Comparison of ENCODE assay signal across 14 cellular contexts in the genomic region with DNA sequence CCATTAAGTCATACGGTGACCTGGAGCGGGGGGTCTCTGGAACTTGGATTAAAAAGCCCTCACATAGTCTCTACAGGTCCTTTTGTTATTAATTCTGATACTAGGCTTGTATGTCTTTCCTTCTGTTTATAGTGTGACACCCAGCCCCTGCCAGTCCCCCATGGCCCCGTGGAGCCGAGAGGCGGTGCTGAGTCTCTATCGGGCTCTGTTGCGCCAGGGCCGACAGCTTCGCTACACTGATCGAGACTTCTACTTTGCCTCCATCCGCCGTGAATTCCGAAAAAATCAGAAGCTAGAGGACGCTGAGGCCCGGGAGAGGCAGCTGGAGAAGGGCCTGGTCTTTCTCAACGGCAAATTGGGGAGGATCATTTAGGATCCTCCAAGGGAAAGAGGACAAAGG. TPM values are rescaled to one million over a fixed set of nuclear protein-coding genes. Genes with fewer than 3 reads are reported as not detected.
DNase-seq lines count a peak whose midpoint lies in the region; ATAC-seq and TF ChIP-seq lines count a peak whose summit lies in the region.
"Had no signal": no experiment of that assay in that cellular context is flagged by ENCODE, and none has a peak within 500 bp of the region (broad histone marks: within the 10 kb centered on the region; RNA-seq: fewer than 3 reads in every experiment).

No MANE protein-coding gene starts in this region.

- H3K9me3 ChIP-seq in PC-9 (ENCODE audit: insufficient read depth, low read depth) = no peaks in the 10 kb centered on the region
- H3K9me3 ChIP-seq: gastroesophageal sphincter had no signal

- no peak overlapping the region for H3K27ac Mint-ChIP-seq in activated naive CD4-positive, alpha-beta T cell treated with anti-CD3 and anti-CD28 coated beads, Interleukin-2, amount 50 U/mL, for 24 hours
- no peak overlapping the region for H3K27ac Mint-ChIP-seq in stimulated activated naive B cell treated with anti-CD40 and anti-IgM and Interleukin-4, amounts not matched to agents 10 μg/mL and 1 μg/mL and 100 μg/mL, for 72 hours

- H3K79me2 ChIP-seq in PC-9 (ENCODE audit: low read depth) = peaks cover 65% of the 10 kb centered on the region

- no peaks in the 10 kb centered on the region for H3K27me3 Mint-ChIP-seq in activated naive CD4-positive, alpha-beta T cell treated with anti-CD3 and anti-CD28 coated beads, Interleukin-2, amount 50 U/mL, for 24 hours
- no peaks in the 10 kb centered on the region for H3K27me3 Mint-ChIP-seq in stimulated activated naive B cell treated with anti-CD40 and anti-IgM and Interleukin-4, amounts not matched to agents 10 μg/mL and 1 μg/mL and 100 μg/mL, for 72 hours

- H3K4me3 ChIP-seq in PC-9 = no peak overlapping the region
- peak overlapping the region; percentile 88 for H3K4me3 ChIP-seq in epithelial cell of proximal tubule (ENCODE audit: low read depth, low read length)

- H3K9me3 Mint-ChIP-seq in activated naive CD4-positive, alpha-beta T cell treated with anti-CD3 and anti-CD28 coated beads, Interleukin-2, amount 50 U/mL, for 24 hours = no peaks in the 10 kb centered on the region
- no peaks in the 10 kb centered on the region for H3K9me3 Mint-ChIP-seq in stimulated activated naive B cell treated with anti-CD40 and anti-IgM and Interleukin-4, amounts not matched to agents 10 μg/mL and 1 μg/mL and 100 μg/mL, for 72 hours

- H3K4me1 ChIP-seq in PC-9 (replicated peaks; ENCODE audit: insufficient read depth) = peaks cover 28% of the 10 kb centered on the region

- no peak for TF ChIP-seq CTCF in PC-9 (conservative IDR thresholded peaks at IDR 0.05)
- TF ChIP-seq CTCF in epithelial cell of proximal tubule (conservative IDR thresholded peaks at IDR 0.05; ENCODE audit: low read depth, low read length) = no peak

- H3K4me1 Mint-ChIP-seq in activated naive CD4-positive, alpha-beta T cell treated with anti-CD3 and anti-CD28 coated beads, Interleukin-2, amount 50 U/mL, for 24 hours = peaks cover 50% of the 10 kb centered on the region
- H3K4me1 Mint-ChIP-seq in stimulated activated naive B cell treated with anti-CD40 and anti-IgM and Interleukin-4, amounts not matched to agents 10 μg/mL and 1 μg/mL and 100 μg/mL, for 72 hours = peaks cover 28 to 54% of the 10 kb centered on the region in 2 donors

- peaks cover 36% of the 10 kb centered on the region for H3K36me3 ChIP-seq in PC-9 (ENCODE audit: low read depth)

- no peak overlapping the region for H2AFZ ChIP-seq in PC-9

- H3K27me3 ChIP-seq in PC-9 (ENCODE audit: insufficient read depth, low read depth) = no peaks in the 10 kb centered on the region
- H3K27me3 ChIP-seq: gastroesophageal sphincter had no signal

- peaks cover 18% of the 10 kb centered on the region for H3K36me3 Mint-ChIP-seq in activated naive CD4-positive, alpha-beta T cell treated with anti-CD3 and anti-CD28 coated beads, Interleukin-2, amount 50 U/mL, for 24 hours
- H3K36me3 Mint-ChIP-seq in stimulated activated naive B cell treated with anti-CD40 and anti-IgM and Interleukin-4, amounts not matched to agents 10 μg/mL and 1 μg/mL and 100 μg/mL, for 72 hours = peaks cover 30 to 43% of the 10 kb centered on the region in 2 donors

- CTCF ChIA-PET in PC-9 (lab: Charles Lee) = no interaction called here

- H4K20me1 ChIP-seq in PC-9 (ENCODE audit: insufficient read depth) = peaks cover 24% of the 10 kb centered on the region

- peaks cover 18% of the 10 kb centered on the region; the same call in 1 of the 2 replicates for H3F3A ChIP-seq in PC-9 (ENCODE audit: insufficient read depth, low read depth)

- intact Hi-C loops in PC-9 (cut with micrococcal nuclease; ENCODE audit: unreplicated experiment) = loop anchor here (5.0 kb wide), 1 partner anchor 67 kb away; no protein-coding TSS in a partner anchor

- no TSS peak for BruUV-seq in PC-9 (replicated peaks; lab: Mats Ljungman, UMichigan)

- peak overlapping the region; percentile 42 for H3K4me3 Mint-ChIP-seq in activated naive CD4-positive, alpha-beta T cell treated with anti-CD3 and anti-CD28 coated beads, Interleukin-2, amount 50 U/mL, for 24 hours
- peak overlapping the region; percentile 50 to 95 for H3K4me3 Mint-ChIP-seq in stimulated activated naive B cell treated with anti-CD40 and anti-IgM and Interleukin-4, amounts not matched to agents 10 μg/mL and 1 μg/mL and 100 μg/mL, for 72 hours

- POLR2A ChIA-PET in PC-9 (lab: Charles Lee; ENCODE audit: unreplicated experiment) = interaction anchor here (0.7 to 1.1 kb wide), 2 partner anchors 16 to 67 kb away, joined by 4 to 8 read pairs; partner anchors contain the start of gene ATF4

- ATAC-seq in stimulated activated naive B cell treated with anti-CD40 and anti-IgM and Interleukin-4, amounts not matched to agents 10 μg/mL and 1 μg/mL and 100 μg/mL, for 72 hours (replicated peaks) = no peak
- ATAC-seq in GM21619 (IDR thresholded peaks at IDR 0.05; ENCODE audit: unreplicated experiment) = no peak
- ATAC-seq: gastroesophageal sphincter, left cardiac atrium had no signal

- H3K9me2 ChIP-seq in PC-9 (ENCODE audit: insufficient read depth) = no peaks in the 10 kb centered on the region

- H3K27ac ChIP-seq in PC-9 = no peak overlapping the region
- H3K27ac ChIP-seq: gastroesophageal sphincter had no signal

- H3K4me2 ChIP-seq in PC-9 = peak overlapping the region; percentile 95

- DNase-seq in activated naive CD4-positive, alpha-beta T cell (lab: John Stamatoyannopoulos, UW) = no peak
- DNase-seq in PC-9 (no peak), epithelial cell of proximal tubule (ENCODE audit: low read depth) (no peak), NOMO-1 (lab: John Stamatoyannopoulos, UW; ENCODE audit: unreplicated experiment in 2 of 2) (no peak)
- no peak for DNase-seq in stimulated activated naive B cell treated with anti-CD40 and anti-IgM and Interleukin-4, amounts not matched to agents 10 μg/mL and 1 μg/mL and 100 μg/mL, for 72 hours
- DNase-seq in stimulated activated CD4-positive, alpha-beta T cell treated with anti-CD3 and anti-CD28 coated beads, Interleukin-2, amount 100 ng/mL, for 24 hours = no peak
- DNase-seq: activated gamma-delta T cell treated with Interleukin-2 at 50 U/mL for 16 hours, left cardiac atrium, NCI-H345, occipital lobe had no signal

RNA-seq across cellular contexts. Expression of gene MIEF1, which starts 2.0 kb away (rescaled TPM):
- total RNA-seq in PC-9 (2021) (36.9 TPM in 2 replicates), epithelial cell of proximal tubule (22.9 and 26.6 TPM in 2 replicates)

RNA-seq across cellular contexts. Expression of gene ATF4, which starts 16.3 kb away (rescaled TPM):
- 488 and 588 TPM in 2 replicates for total RNA-seq in PC-9 (2021)
- total RNA-seq in epithelial cell of proximal tubule = 294 and 415 TPM in 2 replicates

RNA-seq across cellular contexts. Expression of gene RPS19BP1, which starts 28.5 kb away (rescaled TPM):
- total RNA-seq in PC-9 (2021) = 60.7 and 94.3 TPM in 2 replicates
- 126 and 197 TPM in 2 replicates for total RNA-seq in epithelial cell of proximal tubule

RNA-seq across cellular contexts. Expression of gene MGAT3, which starts 47.3 kb away (rescaled TPM):
- total RNA-seq in PC-9 (2021) = not detected in 2 replicates
- total RNA-seq in epithelial cell of proximal tubule = 0.65 and 2.4 TPM in 2 replicates
- total RNA-seq: M059J had no signal
